16 cellular contexts compared by ENCODE assay signal in the genomic region with DNA sequence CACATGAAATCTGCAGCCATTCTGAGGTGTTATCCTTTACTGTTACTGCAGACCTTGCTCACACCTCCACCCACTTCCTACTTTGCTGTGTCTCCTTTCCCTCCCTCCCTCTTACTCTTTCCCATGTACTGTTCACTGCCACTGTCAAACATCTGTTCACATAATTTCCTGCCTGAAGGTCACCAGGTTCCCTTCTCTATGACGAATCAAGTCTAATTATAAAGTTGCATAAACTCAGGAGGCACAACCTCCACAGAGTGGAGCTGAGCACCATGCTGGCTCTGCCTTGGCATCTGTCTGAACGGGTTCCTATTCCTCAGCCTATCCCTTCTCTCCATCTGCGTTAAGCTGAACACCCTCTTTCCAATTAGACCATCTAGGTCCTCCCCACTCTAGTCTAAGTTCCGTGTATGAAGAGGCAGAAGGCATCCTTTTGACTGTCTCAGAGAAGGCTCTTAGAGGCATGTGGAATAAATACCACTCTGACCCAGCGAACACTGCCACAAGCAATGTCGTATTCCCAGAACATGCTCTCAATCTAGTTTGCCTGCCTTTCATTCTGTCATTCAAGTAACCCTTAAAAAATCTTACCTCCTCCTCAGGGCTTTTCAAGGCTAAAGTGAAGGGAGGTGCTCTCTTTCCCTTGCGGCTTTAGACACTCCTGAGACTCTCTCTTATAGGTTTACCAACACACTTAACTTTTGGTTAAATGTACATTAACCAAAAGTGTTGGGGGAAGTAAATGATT. TPM values are rescaled to one million over a fixed set of nuclear protein-coding genes. Genes with fewer than 3 reads are reported as not detected.
DNase-seq lines count a peak whose midpoint lies in the region; ATAC-seq and TF ChIP-seq lines count a peak whose summit lies in the region.
"Had no signal": no experiment of that assay in that cellular context is flagged by ENCODE, and none has a peak within 500 bp of the region (broad histone marks: within the 10 kb centered on the region; RNA-seq: fewer than 3 reads in every experiment).

No MANE protein-coding gene starts in this region.

- H3K4me1 ChIP-seq in skeletal muscle tissue (ENCODE audit: control insufficient read depth in 3 of 3, insufficient read depth in 3 of 3, low read length in 3 of 3): peaks cover 8 to 16% (median 14%) of the 10 kb centered on the region in 3 donors
- H3K4me1 ChIP-seq: transverse colon had no signal

- no peaks in the 10 kb centered on the region for H3K9me3 ChIP-seq in skeletal muscle tissue (ENCODE audit: control insufficient read depth in 3 of 3, low read length in 3 of 3)
- H3K9me3 ChIP-seq: transverse colon had no signal

- peak overlapping the region; percentile 1 for H3K27ac Mint-ChIP-seq in activated CD4-positive, alpha-beta memory T cell treated with anti-CD3 and anti-CD28 coated beads for 36 hours
- H3K27ac Mint-ChIP-seq in activated CD4-positive, alpha-beta memory T cell treated with anti-CD3 and anti-CD28 coated beads, Interleukin-2, amount 10 ng/mL, durations not matched to agents 7 days and 5 days: no peak overlapping the region
- H3K27ac Mint-ChIP-seq: activated CD8-positive, alpha-beta memory T cell treated with anti-CD3 and anti-CD28 coated beads, Interleukin-2, amount 10 ng/mL, durations not matched to agents 7 days and 5 days had no signal

- H3K27me3 ChIP-seq in skeletal muscle tissue (ENCODE audit: control insufficient read depth in 3 of 3, insufficient read depth in 3 of 3, low read length in 3 of 3): no peaks in the 10 kb centered on the region
- H3K27me3 ChIP-seq: transverse colon had no signal

- TF ChIP-seq POLR2A in erythroblast (IDR thresholded peaks at IDR 0.05; ENCODE audit: low read length): no peak

- peak; percentile 13 for DNase-seq in activated CD4-positive, alpha-beta memory T cell treated with anti-CD3 and anti-CD28 coated beads for 36 hours
- no peak for DNase-seq in activated CD4-positive, alpha-beta memory T cell treated with anti-CD3 and anti-CD28 coated beads, Interleukin-2, amount 10 ng/mL, durations not matched to agents 7 days and 5 days
- DNase-seq in LHCN-M2 (ENCODE audit: low read depth) (peak; percentile 27), fibroblast of villous mesenchyme (ENCODE audit: low read depth) (peak; percentile 17), cortex of kidney (lab: John Stamatoyannopoulos, UW) (no peak), erythroblast (lab: John Stamatoyannopoulos, UW) (no peak)
- DNase-seq: aorta, DND-41, midbrain, NCI-H1436, NCI-H774, transverse colon had no signal

- intact Hi-C loops in activated CD4-positive, alpha-beta memory T cell treated with anti-CD3 and anti-CD28 coated beads for 36 hours (cut with micrococcal nuclease): no loop called here

- H3K27me3 Mint-ChIP-seq in activated CD4-positive, alpha-beta memory T cell treated with anti-CD3 and anti-CD28 coated beads for 36 hours: no peaks in the 10 kb centered on the region
- no peaks in the 10 kb centered on the region for H3K27me3 Mint-ChIP-seq in activated CD4-positive, alpha-beta memory T cell treated with anti-CD3 and anti-CD28 coated beads, Interleukin-2, amount 10 ng/mL, durations not matched to agents 7 days and 5 days
- H3K27me3 Mint-ChIP-seq: activated CD8-positive, alpha-beta memory T cell treated with anti-CD3 and anti-CD28 coated beads, Interleukin-2, amount 10 ng/mL, durations not matched to agents 7 days and 5 days had no signal

- H3K9ac ChIP-seq in skeletal muscle tissue (ENCODE audit: low read depth in 1 of 3, low read length in 3 of 3): no peak overlapping the region

- H3K9me3 Mint-ChIP-seq in activated CD4-positive, alpha-beta memory T cell treated with anti-CD3 and anti-CD28 coated beads for 36 hours: no peaks in the 10 kb centered on the region
- no peaks in the 10 kb centered on the region for H3K9me3 Mint-ChIP-seq in activated CD4-positive, alpha-beta memory T cell treated with anti-CD3 and anti-CD28 coated beads, Interleukin-2, amount 10 ng/mL, durations not matched to agents 7 days and 5 days

- peaks cover 0 to 9% (median 8%) of the 10 kb centered on the region in 3 donors for H3K36me3 ChIP-seq in skeletal muscle tissue (ENCODE audit: control insufficient read depth in 3 of 3, insufficient read depth in 3 of 3, low read length in 3 of 3)

- ATAC-seq in GM21528 (IDR thresholded peaks at IDR 0.05; ENCODE audit: low FRiP score, unreplicated experiment): no peak
- ATAC-seq: activated CD8-positive, alpha-beta memory T cell treated with anti-CD3 and anti-CD28 coated beads, Interleukin-2, amount 10 ng/mL, durations not matched to agents 7 days and 5 days; HepG2 had no signal

- H3K4me3 ChIP-seq in fibroblast of villous mesenchyme (ENCODE audit: low read depth, low read length): no peak overlapping the region
- H3K4me3 ChIP-seq in skeletal muscle tissue (ENCODE audit: low read length in 3 of 3): no peak overlapping the region
- H3K4me3 ChIP-seq: transverse colon had no signal

- POLR2A ChIA-PET in activated CD4-positive, alpha-beta memory T cell treated with anti-CD3 and anti-CD28 coated beads for 36 hours (lab: Charles Lee): no interaction called here
- POLR2A ChIA-PET in activated CD4-positive, alpha-beta memory T cell treated with anti-CD3 and anti-CD28 coated beads, Interleukin-2, amount 10 ng/mL, durations not matched to agents 7 days and 5 days (lab: Charles Lee): no interaction called here

- CTCF ChIA-PET in activated CD4-positive, alpha-beta memory T cell treated with anti-CD3 and anti-CD28 coated beads for 36 hours (lab: Charles Lee): no interaction called here
- CTCF ChIA-PET in activated CD4-positive, alpha-beta memory T cell treated with anti-CD3 and anti-CD28 coated beads, Interleukin-2, amount 10 ng/mL, durations not matched to agents 7 days and 5 days (lab: Charles Lee): interaction anchor here (0.9 kb wide), 1 partner anchor 9 kb away, joined by 3 read pairs; no protein-coding TSS in a partner anchor

- TF ChIP-seq CTCF in fibroblast of villous mesenchyme (IDR thresholded peaks at IDR 0.05; ENCODE audit: insufficient read depth, low read depth, low read length): no peak

- peaks cover 26% of the 10 kb centered on the region for H3K4me1 Mint-ChIP-seq in activated CD4-positive, alpha-beta memory T cell treated with anti-CD3 and anti-CD28 coated beads for 36 hours (ENCODE audit: low read depth)
- H3K4me1 Mint-ChIP-seq in activated CD4-positive, alpha-beta memory T cell treated with anti-CD3 and anti-CD28 coated beads, Interleukin-2, amount 10 ng/mL, durations not matched to agents 7 days and 5 days: peaks cover 20% of the 10 kb centered on the region

- H3K27ac ChIP-seq in skeletal muscle tissue (ENCODE audit: low read depth, low read length): peak overlapping the region; percentile 43
- H3K27ac ChIP-seq: transverse colon had no signal

- no peak overlapping the region for H3K4me3 Mint-ChIP-seq in activated CD4-positive, alpha-beta memory T cell treated with anti-CD3 and anti-CD28 coated beads for 36 hours
- H3K4me3 Mint-ChIP-seq in activated CD4-positive, alpha-beta memory T cell treated with anti-CD3 and anti-CD28 coated beads, Interleukin-2, amount 10 ng/mL, durations not matched to agents 7 days and 5 days: no peak overlapping the region
- H3K4me3 Mint-ChIP-seq: activated CD8-positive, alpha-beta memory T cell treated with anti-CD3 and anti-CD28 coated beads, Interleukin-2, amount 10 ng/mL, durations not matched to agents 7 days and 5 days had no signal

- peaks cover 1% of the 10 kb centered on the region for H3K36me3 Mint-ChIP-seq in activated CD4-positive, alpha-beta memory T cell treated with anti-CD3 and anti-CD28 coated beads for 36 hours
- peaks cover 8% of the 10 kb centered on the region for H3K36me3 Mint-ChIP-seq in activated CD4-positive, alpha-beta memory T cell treated with anti-CD3 and anti-CD28 coated beads, Interleukin-2, amount 10 ng/mL, durations not matched to agents 7 days and 5 days (ENCODE audit: low read depth)

RNA-seq across cellular contexts. Expression of a gene that starts 48.7 kb away (rescaled TPM):
- total RNA-seq in activated CD4-positive, alpha-beta memory T cell treated with anti-CD3 and anti-CD28 coated beads for 36 hours: 10 to 100 TPM; 15.6 to 16.6 TPM
- total RNA-seq in activated CD4-positive, alpha-beta memory T cell treated with anti-CD3 and anti-CD28 coated beads, Interleukin-2, amount 10 ng/mL, durations not matched to agents 7 days and 5 days: 10 to 100 TPM; 13.7 to 14.9 TPM
- total RNA-seq in LHCN-M2 (2014; rRNA removed) (15.5 and 16.9 TPM in 2 replicates), fibroblast of villous mesenchyme (6.9 and 9.7 TPM in 2 replicates), skeletal muscle tissue (14.1 TPM)
- 7.8 TPM for polyA plus RNA-seq in LHCN-M2 (2012)

Comparison
In these comparisons a context has a peak if more than half of its experiments do, and no peak if none do; other contexts are left out.
1. DNase-seq: peak in activated CD4-positive, alpha-beta memory T cell treated with anti-CD3 and anti-CD28 coated beads for 36 hours (single experiment), LHCN-M2 (single experiment) and fibroblast of villous mesenchyme (single experiment); none in activated CD4-positive, alpha-beta memory T cell treated with anti-CD3 and anti-CD28 coated beads, Interleukin-2, amount 10 ng/mL, durations not matched to agents 7 days and 5 days (single experiment), cortex of kidney (single experiment) and erythroblast (0 of 2).